In the genomic region with DNA sequence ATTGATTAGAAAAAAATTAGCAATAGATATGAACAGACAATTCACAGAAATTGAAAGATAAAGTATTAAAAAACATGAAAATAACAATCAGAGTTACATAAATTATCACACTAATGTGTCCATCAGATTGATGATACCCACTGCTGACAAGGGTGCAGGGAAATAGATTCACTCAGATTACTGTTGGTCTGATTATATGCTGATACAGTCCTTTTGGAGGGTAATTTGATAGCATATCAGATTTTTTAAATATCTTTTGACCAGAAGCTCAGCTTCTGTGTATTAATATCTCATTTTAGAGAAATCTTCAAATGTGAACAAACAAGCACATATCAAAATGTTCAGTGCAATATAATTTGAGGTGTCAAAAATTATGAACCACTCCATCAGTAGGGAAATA, we compare ENCODE assay signal across 31 cellular contexts.
"Had no signal": no experiment of that assay in that cellular context is flagged by ENCODE, and none has a peak within 500 bp of the region (broad histone marks: within the 10 kb centered on the region; RNA-seq: fewer than 3 reads in every experiment).

No MANE protein-coding gene starts in this region.

- H3K4me3 ChIP-seq: neural progenitor cell, ovary, psoas muscle, skin epidermis, smooth muscle cell, spleen, suprapubic skin, testis, tibial artery, transverse colon, upper lobe of left lung, vagina had no signal

- H3K4me2 ChIP-seq: neural progenitor cell, smooth muscle cell had no signal

- H3K9me3 Mint-ChIP-seq: nephron, neural progenitor cell had no signal

- H3K9me3 ChIP-seq: ovary, psoas muscle, spleen, suprapubic skin, testis, tibial artery, transverse colon, upper lobe of left lung, vagina had no signal

- H2AFZ ChIP-seq: neural progenitor cell, parathyroid adenoma had no signal

- H3K4me3 Mint-ChIP-seq: natural killer cell; nephron; neural progenitor cell; stimulated activated memory B cell treated with anti-CD40 and anti-IgM and Interleukin-4, amounts not matched to agents 10 μg/mL and 1 μg/mL and 100 μg/mL, for 72 hours; stimulated activated naive CD8-positive, alpha-beta T cell treated with anti-CD3 and anti-CD28 coated beads, Interleukin-15, amount 100 ng/mL, for 72 hours had no signal

- DNase-seq: natural killer cell; occipital lobe; ovary; posterior cingulate gyrus; psoas muscle; right cardiac atrium; spleen; stimulated activated CD4-positive, alpha-beta T cell treated with anti-CD3 and anti-CD28 coated beads, Interleukin-12 subunit alpha, Interleukin-12 subunit beta, amount 100 ng/mL, for 4 hours; stimulated activated CD4-positive, alpha-beta T cell treated with anti-CD3 and anti-CD28 coated beads, Interleukin-1b, Interleukin-23, amount 100 ng/mL, for 48 hours; stimulated activated CD4-positive, alpha-beta T cell treated with anti-CD3 and anti-CD28 coated beads, Interleukin-4, amount 100 ng/mL, for 1 hour; stimulated activated CD4-positive, alpha-beta T cell treated with anti-CD3 and anti-CD28 coated beads, Interleukin-4, amount 100 ng/mL, for 4 hours; stimulated activated CD8-positive, alpha-beta memory T cell treated with anti-CD3 and anti-CD28 coated beads, Interleukin-4, amount 100 ng/mL, for 48 hours; stimulated activated naive CD4-positive, alpha-beta T cell; stimulated activated naive CD8-positive, alpha-beta T cell treated with anti-CD3 and anti-CD28 coated beads, Interleukin-15, amount 100 ng/mL, for 72 hours; stimulated activated naive CD8-positive, alpha-beta T cell treated with anti-CD3 and anti-CD28 coated beads, Interleukin-15, Interleukin-2, amounts not matched to agents 100 U/mL and 50 U/mL, for 24 hours; substantia nigra; testis; tibial artery; transverse colon; upper lobe of left lung had no signal

- H3K36me3 ChIP-seq: neural progenitor cell, ovary, transverse colon, vagina had no signal

- H3K4me1 Mint-ChIP-seq: natural killer cell; stimulated activated naive CD8-positive, alpha-beta T cell treated with anti-CD3 and anti-CD28 coated beads, Interleukin-15, amount 100 ng/mL, for 72 hours had no signal

- H3K27ac Mint-ChIP-seq: nephron; neural progenitor cell; progenitor cell of endocrine pancreas; stimulated activated memory B cell treated with anti-CD40 and anti-IgM and Interleukin-4, amounts not matched to agents 10 μg/mL and 1 μg/mL and 100 μg/mL, for 72 hours; stimulated activated naive CD8-positive, alpha-beta T cell treated with anti-CD3 and anti-CD28 coated beads, Interleukin-15, amount 100 ng/mL, for 72 hours had no signal

- H3K27ac ChIP-seq: neural progenitor cell, ovary, parathyroid adenoma, psoas muscle, skin epidermis, spleen, suprapubic skin, testis, tibial artery, transverse colon, upper lobe of left lung, vagina had no signal

- H3K27me3 ChIP-seq: neural progenitor cell, ovary, spleen, suprapubic skin, testis, tibial artery, transverse colon, upper lobe of left lung, vagina had no signal

- H3K27me3 Mint-ChIP-seq: progenitor cell of endocrine pancreas; stimulated activated memory B cell treated with anti-CD40 and anti-IgM and Interleukin-4, amounts not matched to agents 10 μg/mL and 1 μg/mL and 100 μg/mL, for 72 hours; stimulated activated naive CD8-positive, alpha-beta T cell treated with anti-CD3 and anti-CD28 coated beads, Interleukin-15, amount 100 ng/mL, for 72 hours had no signal

- FAIRE-seq: urothelium cell line had no signal

- H3K4me1 ChIP-seq: neural progenitor cell, parathyroid adenoma, psoas muscle, spleen, suprapubic skin, testis, transverse colon, upper lobe of left lung, vagina had no signal

- H3K79me2 ChIP-seq: parathyroid adenoma had no signal

- ATAC-seq: natural killer cell; psoas muscle; right cardiac atrium; sciatic nerve; stimulated activated memory B cell treated with anti-CD40 and anti-IgM and Interleukin-4, amounts not matched to agents 10 μg/mL and 1 μg/mL and 100 μg/mL, for 72 hours; stimulated activated naive CD8-positive, alpha-beta T cell treated with anti-CD3 and anti-CD28 coated beads, Interleukin-15, amount 100 ng/mL, for 72 hours; stimulated activated naive CD8-positive, alpha-beta T cell treated with anti-CD3 and anti-CD28 coated beads, Interleukin-15, Interleukin-2, amounts not matched to agents 100 U/mL and 50 U/mL, for 24 hours had no signal

- H3K9ac ChIP-seq: neural progenitor cell, parathyroid adenoma had no signal
